ENCODE assay signal across 11 cellular contexts in genomic region chr2:189232759-189233406, GRCh38.
DNase-seq lines count a peak whose midpoint lies in the region; ATAC-seq and TF ChIP-seq lines count a peak whose summit lies in the region.
"Had no signal": no experiment of that assay in that cellular context is flagged by ENCODE, and none has a peak within 500 bp of the region (broad histone marks: within the 10 kb centered on the region; RNA-seq: fewer than 3 reads in every experiment).

No MANE protein-coding gene starts in this region.

- ATAC-seq in GM18907 (IDR thresholded peaks at IDR 0.05; ENCODE audit: unreplicated experiment) (peak; percentile 95), GM21717 (IDR thresholded peaks at IDR 0.05; ENCODE audit: unreplicated experiment) (peak; percentile 79), HG03139 (IDR thresholded peaks at IDR 0.05; ENCODE audit: unreplicated experiment) (peak; percentile 84)

- TF ChIP-seq CTCF in brain microvascular endothelial cell (IDR thresholded peaks at IDR 0.05; ENCODE audit: low read depth, low read length, missing control alignments), result no peak

- H3K36me3 ChIP-seq in brain microvascular endothelial cell (replicated peaks), result no peaks in the 10 kb centered on the region

- DNase-seq in epithelial cell of prostate (ENCODE audit: low read depth, low spot score) (no peak), Ammon's horn (ENCODE audit: low spot score) (no peak), GF-D8 (lab: John Stamatoyannopoulos, UW) (no peak), brain microvascular endothelial cell (no peak), KG1 (lab: John Stamatoyannopoulos, UW) (no peak)
- DNase-seq: activated T-cell treated with anti-CD3 and anti-CD28 coated beads, Interleukin-2, amount 50 U/mL, for 72 hours; naive B cell; NCI-H187 treated with DMSO at 0.1 percent for 48 hours had no signal

- H3K4me3 ChIP-seq in brain microvascular endothelial cell (ENCODE audit: low read depth, low read length), result no peak overlapping the region

- H3K27ac ChIP-seq in epithelial cell of prostate, result peak overlapping the region; percentile 55
- H3K27ac ChIP-seq in brain microvascular endothelial cell, result no peak overlapping the region

- H3K27me3 ChIP-seq in brain microvascular endothelial cell (replicated peaks), result no peaks in the 10 kb centered on the region

- in situ Hi-C loops in brain microvascular endothelial cell (cut with HindIII; ENCODE audit: low pct_ligation_motif_present, low sequenced_read_pairs), result no loop called here
